Comparison of ENCODE assay signal across 8 cellular contexts in the genomic region with DNA sequence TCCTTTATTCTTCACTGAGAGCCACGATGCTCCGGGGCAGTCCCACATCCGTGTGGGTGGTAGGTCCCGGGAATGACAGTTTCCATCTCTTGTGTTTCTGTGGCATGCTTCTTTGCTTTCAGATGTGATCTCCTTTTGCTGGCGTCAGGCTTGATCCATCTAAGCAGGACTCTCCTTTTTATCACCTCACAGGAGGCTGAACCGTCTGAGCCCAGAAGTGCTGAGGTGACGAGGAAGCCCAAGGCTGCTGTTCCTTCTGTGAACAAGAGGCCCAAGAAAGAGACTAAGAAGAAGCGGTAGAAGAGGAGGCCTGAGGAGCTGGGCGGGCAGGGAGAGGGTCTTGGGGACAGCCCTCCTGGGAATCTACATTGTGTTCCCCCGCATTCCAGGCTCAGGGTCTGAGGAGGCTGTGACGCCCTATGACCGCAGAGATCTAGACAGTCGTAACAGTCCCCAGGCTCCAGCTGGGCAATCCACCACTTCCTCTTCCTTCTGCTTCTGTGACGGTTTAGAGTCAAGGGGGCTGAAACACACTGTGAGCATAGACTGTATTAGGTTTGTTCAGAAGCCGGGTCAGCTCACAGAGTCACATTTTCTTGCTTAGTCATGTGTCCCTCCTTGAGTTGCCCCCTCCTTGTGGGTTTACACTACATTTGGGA. TPM values are rescaled to one million over a fixed set of nuclear protein-coding genes. Genes with fewer than 3 reads are reported as not detected.
DNase-seq lines count a peak whose midpoint lies in the region; ATAC-seq and TF ChIP-seq lines count a peak whose summit lies in the region.

No MANE protein-coding gene starts in this region.

- no peak for ATAC-seq in Right ventricle myocardium superior (ENCODE audit: poor library complexity)
- peak; percentile 73 for ATAC-seq in HG03378 (IDR thresholded peaks at IDR 0.05; ENCODE audit: unreplicated experiment)
- peak; percentile 92 for ATAC-seq in activated CD8-positive, alpha-beta T cell treated with anti-CD3 and anti-CD28 coated beads, Interleukin-2, amount 10 ng/mL, durations not matched to agents 7 days and 5 days
- ATAC-seq in naive B cell (ENCODE audit: low read depth in 2 of 2), result peak; percentile 90 to 91
- ATAC-seq in GM21367 (IDR thresholded peaks at IDR 0.05; ENCODE audit: unreplicated experiment), result no peak
- ATAC-seq in SK-N-SH treated with all-trans-retinoic acid at 6 μM for 48 hours, result no peak

- H3K36me3 Mint-ChIP-seq in activated CD8-positive, alpha-beta T cell treated with anti-CD3 and anti-CD28 coated beads, Interleukin-2, amount 10 ng/mL, durations not matched to agents 7 days and 5 days (ENCODE audit: low read depth), result peaks cover 25% of the 10 kb centered on the region
- H3K36me3 Mint-ChIP-seq in naive B cell, result no peaks in the 10 kb centered on the region

- no peak overlapping the region for H3K4me3 Mint-ChIP-seq in activated CD8-positive, alpha-beta T cell treated with anti-CD3 and anti-CD28 coated beads, Interleukin-2, amount 10 ng/mL, durations not matched to agents 7 days and 5 days
- peak overlapping the region; percentile 36 to 90 (median 74) for H3K4me3 Mint-ChIP-seq in naive B cell

- intact Hi-C loops in cardiac septum (cut with DNase I), result no loop called here
- intact Hi-C loops in Right ventricle myocardium superior (cut with DNase I), result no loop called here

- POLR2A ChIA-PET in activated CD8-positive, alpha-beta T cell treated with anti-CD3 and anti-CD28 coated beads, Interleukin-2, amount 10 ng/mL, durations not matched to agents 7 days and 5 days (lab: Charles Lee), result no interaction called here

- CTCF ChIA-PET in activated CD8-positive, alpha-beta T cell treated with anti-CD3 and anti-CD28 coated beads, Interleukin-2, amount 10 ng/mL, durations not matched to agents 7 days and 5 days (lab: Charles Lee), result interaction anchor here (1.0 to 1.2 kb wide), 2 partner anchors 22 to 62 kb away, joined by 3 to 4 read pairs; no protein-coding TSS in a partner anchor

- H3K27ac Mint-ChIP-seq in activated CD8-positive, alpha-beta T cell treated with anti-CD3 and anti-CD28 coated beads, Interleukin-2, amount 10 ng/mL, durations not matched to agents 7 days and 5 days, result peak overlapping the region; percentile 93
- H3K27ac Mint-ChIP-seq in naive B cell, result peak overlapping the region; percentile 97 to 100 (median 99)

- H3K27me3 Mint-ChIP-seq in activated CD8-positive, alpha-beta T cell treated with anti-CD3 and anti-CD28 coated beads, Interleukin-2, amount 10 ng/mL, durations not matched to agents 7 days and 5 days (ENCODE audit: low read depth), result no peaks in the 10 kb centered on the region
- no peaks in the 10 kb centered on the region for H3K27me3 Mint-ChIP-seq in naive B cell

- H3K4me1 Mint-ChIP-seq in activated CD8-positive, alpha-beta T cell treated with anti-CD3 and anti-CD28 coated beads, Interleukin-2, amount 10 ng/mL, durations not matched to agents 7 days and 5 days (ENCODE audit: low read depth), result peaks cover 30% of the 10 kb centered on the region
- peaks cover 44 to 55% (median 55%) of the 10 kb centered on the region in 3 donors for H3K4me1 Mint-ChIP-seq in naive B cell

- no peaks in the 10 kb centered on the region for H3K9me3 Mint-ChIP-seq in activated CD8-positive, alpha-beta T cell treated with anti-CD3 and anti-CD28 coated beads, Interleukin-2, amount 10 ng/mL, durations not matched to agents 7 days and 5 days (ENCODE audit: insufficient read depth)
- H3K9me3 Mint-ChIP-seq in naive B cell, result no peaks in the 10 kb centered on the region

- DNase-seq in cardiac septum (ENCODE audit: low spot score), result peak; percentile 66
- DNase-seq in Right ventricle myocardium superior, result no peak
- DNase-seq in activated CD8-positive, alpha-beta T cell treated with anti-CD3 and anti-CD28 coated beads, Interleukin-2, amount 10 ng/mL, durations not matched to agents 7 days and 5 days, result peak; percentile 77
- peak; percentile 83 for DNase-seq in naive B cell
- DNase-seq in stimulated activated naive CD4-positive, alpha-beta T cell treated with Interleukin-2 at 50 U/mL for 16 hours (lab: John Stamatoyannopoulos, UW), result no peak

TF ChIP-seq in SK-N-SH treated with all-trans-retinoic acid at 6 μM for 48 hours, 23 proteins besides CTCF, POLR2A, EP300 and RAD21 (continues in another document):
- no peak for TF ChIP-seq GLIS3 (CRISPR knock-in tag; IDR thresholded peaks at IDR 0.05)
- TF ChIP-seq SNAI2 (CRISPR knock-in tag; IDR thresholded peaks at IDR 0.05), result no peak
- no peak for TF ChIP-seq PATZ1 (CRISPR knock-in tag; IDR thresholded peaks at IDR 0.05; ENCODE audit: borderline replicate concordance)
- TF ChIP-seq CSRNP3 (CRISPR knock-in tag; IDR thresholded peaks at IDR 0.05), result no peak
- TF ChIP-seq OSR1 (CRISPR knock-in tag; IDR thresholded peaks at IDR 0.05), result no peak
- no peak for TF ChIP-seq ZNF70 (CRISPR knock-in tag; IDR thresholded peaks at IDR 0.05)
- TF ChIP-seq CREB5 (CRISPR knock-in tag; IDR thresholded peaks at IDR 0.05; ENCODE audit: low read depth), result no peak
- TF ChIP-seq, protein P1, sequence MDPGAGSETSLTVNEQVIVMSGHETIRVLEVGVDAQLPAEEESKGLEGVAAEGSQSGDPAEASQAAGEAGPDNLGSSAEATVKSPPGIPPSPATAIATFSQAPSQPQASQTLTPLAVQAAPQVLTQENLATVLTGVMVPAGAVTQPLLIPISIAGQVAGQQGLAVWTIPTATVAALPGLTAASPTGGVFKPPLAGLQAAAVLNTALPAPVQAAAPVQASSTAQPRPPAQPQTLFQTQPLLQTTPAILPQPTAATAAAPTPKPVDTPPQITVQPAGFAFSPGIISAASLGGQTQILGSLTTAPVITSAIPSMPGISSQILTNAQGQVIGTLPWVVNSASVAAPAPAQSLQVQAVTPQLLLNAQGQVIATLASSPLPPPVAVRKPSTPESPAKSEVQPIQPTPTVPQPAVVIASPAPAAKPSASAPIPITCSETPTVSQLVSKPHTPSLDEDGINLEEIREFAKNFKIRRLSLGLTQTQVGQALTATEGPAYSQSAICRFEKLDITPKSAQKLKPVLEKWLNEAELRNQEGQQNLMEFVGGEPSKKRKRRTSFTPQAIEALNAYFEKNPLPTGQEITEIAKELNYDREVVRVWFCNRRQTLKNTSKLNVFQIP (CRISPR knock-in tag; IDR thresholded peaks at IDR 0.05; ENCODE audit: borderline replicate concordance, low read depth), result no peak
- TF ChIP-seq ISL1 (CRISPR knock-in tag; IDR thresholded peaks at IDR 0.05), result no peak
- no peak for TF ChIP-seq ARNTL (CRISPR knock-in tag; IDR thresholded peaks at IDR 0.05; ENCODE audit: borderline replicate concordance, low read depth)
- TF ChIP-seq ESRRG (CRISPR knock-in tag; IDR thresholded peaks at IDR 0.05), result no peak
- TF ChIP-seq RARB (CRISPR knock-in tag; IDR thresholded peaks at IDR 0.05), result no peak

RNA-seq across cellular contexts. Expression of gene MANBAL, which starts 26.8 kb away (rescaled TPM):
- total RNA-seq in cardiac septum (20.5 TPM), Right ventricle myocardium superior (18.6 TPM)
- total RNA-seq in activated CD8-positive, alpha-beta T cell treated with anti-CD3 and anti-CD28 coated beads, Interleukin-2, amount 10 ng/mL, durations not matched to agents 7 days and 5 days, result 10 to 100 TPM; 10.1 to 10.9 TPM
- polyA plus RNA-seq in naive B cell (ENCODE audit: low read depth in 6 of 6), result 10 to 100 TPM; 19.4 to 39.0 (median 25.7) TPM

RNA-seq across cellular contexts. Expression of gene SRC, which starts 29.7 kb away (rescaled TPM):
- 5.0 TPM for total RNA-seq in cardiac septum
- 6.7 TPM for total RNA-seq in Right ventricle myocardium superior
- total RNA-seq in activated CD8-positive, alpha-beta T cell treated with anti-CD3 and anti-CD28 coated beads, Interleukin-2, amount 10 ng/mL, durations not matched to agents 7 days and 5 days, result 1 to 10 TPM; 3.2 to 6.5 TPM
- polyA plus RNA-seq in naive B cell (ENCODE audit: low read depth in 6 of 6), result 1 to 10 TPM in 5 of 6 donors, not detected in 1; 1.2 to 2.3 (median 1.7) TPM

RNA-seq across cellular contexts. Expression of gene GHRH, which starts 54.6 kb away (rescaled TPM):
- total RNA-seq in cardiac septum, result not detected
- total RNA-seq in Right ventricle myocardium superior, result 0.97 TPM
- total RNA-seq in activated CD8-positive, alpha-beta T cell treated with anti-CD3 and anti-CD28 coated beads, Interleukin-2, amount 10 ng/mL, durations not matched to agents 7 days and 5 days, result not detected
- not detected for polyA plus RNA-seq in naive B cell (ENCODE audit: low read depth in 6 of 6)

Comparison
In these comparisons a context has a peak if more than half of its experiments do, and no peak if none do; other contexts are left out.
1. DNase-seq: peak in cardiac septum (single experiment), activated CD8-positive, alpha-beta T cell treated with anti-CD3 and anti-CD28 coated beads, Interleukin-2, amount 10 ng/mL, durations not matched to agents 7 days and 5 days (single experiment) and naive B cell (single experiment); none in Right ventricle myocardium superior (single experiment) and stimulated activated naive CD4-positive, alpha-beta T cell treated with Interleukin-2 at 50 U/mL for 16 hours (single experiment).
2. ATAC-seq: peak in HG03378 (single experiment), activated CD8-positive, alpha-beta T cell treated with anti-CD3 and anti-CD28 coated beads, Interleukin-2, amount 10 ng/mL, durations not matched to agents 7 days and 5 days (single experiment) and naive B cell (2 of 2); none in Right ventricle myocardium superior (single experiment), GM21367 (single experiment) and SK-N-SH treated with all-trans-retinoic acid at 6 μM for 48 hours (single experiment).